ENCODE assay signal across 1 cellular context in genomic region chr11:130000552-130001176, GRCh38.
TF ChIP-seq lines count a peak whose summit lies in the region.

No MANE protein-coding gene starts in this region.

TF ChIP-seq in K562, 482 proteins besides CTCF, POLR2A, EP300 and RAD21 (continued from another document):
- TF ChIP-seq, protein P1, sequence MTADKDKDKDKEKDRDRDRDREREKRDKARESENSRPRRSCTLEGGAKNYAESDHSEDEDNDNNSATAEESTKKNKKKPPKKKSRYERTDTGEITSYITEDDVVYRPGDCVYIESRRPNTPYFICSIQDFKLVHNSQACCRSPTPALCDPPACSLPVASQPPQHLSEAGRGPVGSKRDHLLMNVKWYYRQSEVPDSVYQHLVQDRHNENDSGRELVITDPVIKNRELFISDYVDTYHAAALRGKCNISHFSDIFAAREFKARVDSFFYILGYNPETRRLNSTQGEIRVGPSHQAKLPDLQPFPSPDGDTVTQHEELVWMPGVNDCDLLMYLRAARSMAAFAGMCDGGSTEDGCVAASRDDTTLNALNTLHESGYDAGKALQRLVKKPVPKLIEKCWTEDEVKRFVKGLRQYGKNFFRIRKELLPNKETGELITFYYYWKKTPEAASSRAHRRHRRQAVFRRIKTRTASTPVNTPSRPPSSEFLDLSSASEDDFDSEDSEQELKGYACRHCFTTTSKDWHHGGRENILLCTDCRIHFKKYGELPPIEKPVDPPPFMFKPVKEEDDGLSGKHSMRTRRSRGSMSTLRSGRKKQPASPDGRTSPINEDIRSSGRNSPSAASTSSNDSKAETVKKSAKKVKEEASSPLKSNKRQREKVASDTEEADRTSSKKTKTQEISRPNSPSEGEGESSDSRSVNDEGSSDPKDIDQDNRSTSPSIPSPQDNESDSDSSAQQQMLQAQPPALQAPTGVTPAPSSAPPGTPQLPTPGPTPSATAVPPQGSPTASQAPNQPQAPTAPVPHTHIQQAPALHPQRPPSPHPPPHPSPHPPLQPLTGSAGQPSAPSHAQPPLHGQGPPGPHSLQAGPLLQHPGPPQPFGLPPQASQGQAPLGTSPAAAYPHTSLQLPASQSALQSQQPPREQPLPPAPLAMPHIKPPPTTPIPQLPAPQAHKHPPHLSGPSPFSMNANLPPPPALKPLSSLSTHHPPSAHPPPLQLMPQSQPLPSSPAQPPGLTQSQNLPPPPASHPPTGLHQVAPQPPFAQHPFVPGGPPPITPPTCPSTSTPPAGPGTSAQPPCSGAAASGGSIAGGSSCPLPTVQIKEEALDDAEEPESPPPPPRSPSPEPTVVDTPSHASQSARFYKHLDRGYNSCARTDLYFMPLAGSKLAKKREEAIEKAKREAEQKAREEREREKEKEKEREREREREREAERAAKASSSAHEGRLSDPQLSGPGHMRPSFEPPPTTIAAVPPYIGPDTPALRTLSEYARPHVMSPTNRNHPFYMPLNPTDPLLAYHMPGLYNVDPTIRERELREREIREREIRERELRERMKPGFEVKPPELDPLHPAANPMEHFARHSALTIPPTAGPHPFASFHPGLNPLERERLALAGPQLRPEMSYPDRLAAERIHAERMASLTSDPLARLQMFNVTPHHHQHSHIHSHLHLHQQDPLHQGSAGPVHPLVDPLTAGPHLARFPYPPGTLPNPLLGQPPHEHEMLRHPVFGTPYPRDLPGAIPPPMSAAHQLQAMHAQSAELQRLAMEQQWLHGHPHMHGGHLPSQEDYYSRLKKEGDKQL (CRISPR knock-in tag; IDR thresholded peaks at IDR 0.05; ENCODE audit: borderline replicate concordance), result no peak
- TF ChIP-seq ZC3H11A (IDR thresholded peaks at IDR 0.05; ENCODE audit: low read depth, low read length), result no peak
